Comparison of ENCODE assay signal across 1 cellular context in the genomic region with DNA sequence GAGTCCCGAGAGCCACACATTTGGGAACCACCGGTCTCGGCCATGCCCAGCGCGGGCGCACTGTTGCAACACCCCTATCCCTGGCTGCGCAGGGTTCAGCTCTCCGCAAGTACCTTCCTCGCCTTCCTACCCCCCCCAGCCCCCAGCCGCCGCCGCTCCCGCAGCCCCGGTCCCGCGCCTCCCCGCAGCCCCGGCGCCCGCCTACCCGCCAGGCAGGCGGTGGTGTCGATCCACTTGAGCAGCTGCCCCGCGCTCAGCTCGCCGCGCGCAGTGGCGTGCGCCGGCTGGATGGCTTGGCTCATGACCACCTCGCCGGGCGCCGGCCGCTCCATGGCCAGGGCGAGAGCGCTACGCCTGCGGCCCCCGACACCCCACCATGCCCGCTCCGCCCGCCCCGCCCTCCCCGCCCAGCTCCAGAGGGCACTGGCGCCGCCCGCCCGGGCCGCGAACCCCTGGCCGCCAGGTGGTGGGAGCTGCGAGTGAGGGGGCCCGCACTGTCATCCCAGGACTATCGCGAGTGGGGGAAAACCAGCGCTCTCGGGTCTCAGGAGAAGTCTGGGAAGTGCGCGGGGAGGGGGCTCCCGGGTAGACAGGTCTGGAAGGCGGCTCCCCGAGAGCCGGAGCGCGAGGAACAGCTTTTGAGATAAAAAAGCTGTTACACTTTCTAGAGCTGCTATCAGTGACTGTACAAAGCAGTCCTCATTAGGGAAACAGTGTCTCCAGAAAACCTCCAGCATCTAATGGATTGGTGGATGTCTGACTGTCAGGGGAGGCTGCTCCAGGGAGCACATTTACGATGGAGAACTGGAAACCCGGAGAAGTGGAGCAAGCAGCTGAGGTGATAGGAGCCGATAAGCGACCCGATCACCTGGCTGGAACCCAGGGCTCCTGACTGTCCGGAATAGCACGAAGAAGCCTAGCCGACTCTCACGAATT.
TF ChIP-seq lines count a peak whose summit lies in the region.

A gene (minus strand): TSS at position 352 of the 936 bp plus-strand sequence. CDS start 20 bp downstream, at position 332.

TF ChIP-seq in IMR-90, 13 proteins besides CTCF, POLR2A, EP300 and RAD21 (continued from another document):
- TF ChIP-seq, protein P1, sequence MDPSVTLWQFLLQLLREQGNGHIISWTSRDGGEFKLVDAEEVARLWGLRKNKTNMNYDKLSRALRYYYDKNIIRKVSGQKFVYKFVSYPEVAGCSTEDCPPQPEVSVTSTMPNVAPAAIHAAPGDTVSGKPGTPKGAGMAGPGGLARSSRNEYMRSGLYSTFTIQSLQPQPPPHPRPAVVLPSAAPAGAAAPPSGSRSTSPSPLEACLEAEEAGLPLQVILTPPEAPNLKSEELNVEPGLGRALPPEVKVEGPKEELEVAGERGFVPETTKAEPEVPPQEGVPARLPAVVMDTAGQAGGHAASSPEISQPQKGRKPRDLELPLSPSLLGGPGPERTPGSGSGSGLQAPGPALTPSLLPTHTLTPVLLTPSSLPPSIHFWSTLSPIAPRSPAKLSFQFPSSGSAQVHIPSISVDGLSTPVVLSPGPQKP (IDR thresholded peaks at IDR 0.05; ENCODE audit: borderline replicate concordance, low read depth, low read length) = no peak
- TF ChIP-seq NFE2L2 (IDR thresholded peaks at IDR 0.05; ENCODE audit: low read depth, low read length) (no peak), CHD1 (IDR thresholded peaks at IDR 0.05; ENCODE audit: low read depth, low read length) (no peak), MAFK (IDR thresholded peaks at IDR 0.05; ENCODE audit: low read depth, low read length) (no peak), FOS (IDR thresholded peaks at IDR 0.05; ENCODE audit: low read depth, low read length) (no peak), BHLHE40 (IDR thresholded peaks at IDR 0.05; ENCODE audit: low read depth, low read length) (no peak), MXI1 (IDR thresholded peaks at IDR 0.05; ENCODE audit: borderline replicate concordance, low read depth, low read length) (no peak), CEBPB (IDR thresholded peaks at IDR 0.05; ENCODE audit: low read depth, low read length) (peak; percentile 45; the same call in 1 of the 2 replicates)
